ENCODE assay signal across 8 cellular contexts in the genomic region with DNA sequence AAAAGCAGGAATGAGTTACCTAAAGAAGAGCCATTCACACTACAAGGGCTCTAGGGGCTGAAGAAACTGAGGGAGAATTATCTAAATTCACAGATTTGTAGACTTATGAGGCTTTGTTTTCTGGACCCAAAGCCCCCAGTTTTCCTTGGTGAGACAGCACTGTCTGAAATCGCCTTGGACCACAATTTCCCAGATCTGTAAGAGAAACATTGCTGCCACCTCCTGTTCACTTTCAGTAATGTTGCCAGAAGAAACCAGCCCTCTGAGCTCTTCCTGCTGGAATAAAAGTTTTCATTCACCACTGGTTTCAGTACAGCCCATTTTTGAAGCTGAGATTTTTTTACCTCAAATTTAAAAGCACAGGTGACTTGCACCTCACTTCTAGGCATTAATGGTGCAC.
A peak's percentile ranks its signal among the peaks of the same experiment; 100 is the strongest.
DNase-seq lines count a peak whose midpoint lies in the region; ATAC-seq and TF ChIP-seq lines count a peak whose summit lies in the region.

No MANE protein-coding gene starts in this region.

- no peak for TF ChIP-seq POLR2A in esophagus squamous epithelium (IDR thresholded peaks at IDR 0.05)

- H3K27me3 ChIP-seq in BJ (ENCODE audit: control insufficient read depth, insufficient read depth, low read length) (no peaks in the 10 kb centered on the region), SJCRH30 (no peaks in the 10 kb centered on the region), esophagus squamous epithelium (peaks cover 0 to 8% (median 0%) of the 10 kb centered on the region in 4 donors)

- DNase-seq in BJ (ENCODE audit: low read depth) = peak; percentile 7
- DNase-seq in GM19238 (ENCODE audit: insufficient read length, low spot score) = peak; percentile 10
- DNase-seq in LNCaP clone FGC (ENCODE audit: low read depth) = no peak
- DNase-seq in SJCRH30 = peak; percentile 14 to 69
- DNase-seq in esophagus squamous epithelium (lab: John Stamatoyannopoulos, UW) = no peak
- DNase-seq in nephron progenitor cell = peak; percentile 58
- DNase-seq in posterior vena cava (ENCODE audit: low spot score) = no peak

- CTCF ChIA-PET in BJ (lab: Yijun Ruan, JAX) = interaction anchor here (0.5 to 12.3 kb wide), 23 partner anchors 8 to 1515 kb away, joined by 3 to 282 read pairs (median 4); no protein-coding TSS in a partner anchor

- H3K36me3 Mint-ChIP-seq in nephron progenitor cell (ENCODE audit: low read depth) = no peaks in the 10 kb centered on the region

- intact Hi-C loops in esophagus squamous epithelium (cut with DNase I) (loop anchor here (10.0 kb wide), 3 partner anchors 418 to 818 kb away; no protein-coding TSS in a partner anchor), posterior vena cava (cut with DNase I) (loop anchor here in 1 of 2 donors (10.0 kb wide), 1 partner anchor 818 kb away; no protein-coding TSS in a partner anchor)

- ATAC-seq in GM18520 (IDR thresholded peaks at IDR 0.05; ENCODE audit: unreplicated experiment) = no peak

- H3K36me3 ChIP-seq in BJ (ENCODE audit: control insufficient read depth, insufficient read depth, low read length) = no peaks in the 10 kb centered on the region
- H3K36me3 ChIP-seq in SJCRH30 = no peaks in the 10 kb centered on the region
- no peaks in the 10 kb centered on the region for H3K36me3 ChIP-seq in esophagus squamous epithelium

- no peaks in the 10 kb centered on the region; the same call in 1 of the 2 replicates for H3K4me1 ChIP-seq in SJCRH30
- H3K4me1 ChIP-seq in esophagus squamous epithelium = no peaks in the 10 kb centered on the region

- no peak overlapping the region for H3K27ac ChIP-seq in SJCRH30
- H3K27ac ChIP-seq in esophagus squamous epithelium = no peak overlapping the region

- peaks cover 15% of the 10 kb centered on the region for H3K4me1 Mint-ChIP-seq in nephron progenitor cell

- H3K27me3 Mint-ChIP-seq in nephron progenitor cell (ENCODE audit: low read depth, poor library complexity) = peaks cover 3% of the 10 kb centered on the region

- no peaks in the 10 kb centered on the region for H3K9me3 Mint-ChIP-seq in nephron progenitor cell

- POLR2A ChIA-PET in BJ (lab: Charles Lee) = interaction anchor here (0.5 kb wide), 1 partner anchor 151 kb away, joined by 3 read pairs; no protein-coding TSS in a partner anchor

- WGBS in esophagus squamous epithelium, 2 donors = 0% methylated on average over 1 of the region's 1 CpG

- TF ChIP-seq CTCF in BJ (IDR thresholded peaks at IDR 0.05; ENCODE audit: insufficient read depth, low read depth, low read length) (peak; percentile 74), LNCaP clone FGC (IDR thresholded peaks at IDR 0.05; ENCODE audit: control insufficient read depth, extremely low read depth, insufficient read depth) (peak; percentile 79), esophagus squamous epithelium (IDR thresholded peaks at IDR 0.05) (peak in 5 of 6 experiments; percentile 46 to 75 (median 60)), nephron progenitor cell (IDR thresholded peaks at IDR 0.05) (peak; percentile 68)

- H3K27ac Mint-ChIP-seq in nephron progenitor cell = no peak overlapping the region

- H3K4me3 Mint-ChIP-seq in nephron progenitor cell = no peak overlapping the region

- H3K9me3 ChIP-seq in SJCRH30 (replicated peaks) = no peaks in the 10 kb centered on the region
- no peaks in the 10 kb centered on the region for H3K9me3 ChIP-seq in esophagus squamous epithelium

- H3K4me3 ChIP-seq in BJ (ENCODE audit: low read depth, low read length) (no peak overlapping the region), LNCaP clone FGC (ENCODE audit: low read depth, low read length) (no peak overlapping the region), SJCRH30 (no peak overlapping the region), esophagus squamous epithelium (no peak overlapping the region)

Comparison
In these comparisons a context has a peak if more than half of its experiments do, and no peak if none do; other contexts are left out.
1. DNase-seq: peak in BJ (single experiment), GM19238 (single experiment), SJCRH30 (2 of 2) and nephron progenitor cell (single experiment); none in LNCaP clone FGC (single experiment), esophagus squamous epithelium (single experiment) and posterior vena cava (single experiment).
2. Peak in every context shown above with its lines, with median percentiles within 50 percentile points of each other: CTCF ChIP-seq.